In genomic region chr5:115375922-115376321, GRCh38 we compare ENCODE assay signal across 16 cellular contexts.
DNase-seq lines count a peak whose midpoint lies in the region; ATAC-seq and TF ChIP-seq lines count a peak whose summit lies in the region.
"Had no signal": no experiment of that assay in that cellular context is flagged by ENCODE, and none has a peak within 500 bp of the region (broad histone marks: within the 10 kb centered on the region; RNA-seq: fewer than 3 reads in every experiment).

No MANE protein-coding gene starts in this region.

- H3K79me2 ChIP-seq in PC-9 (ENCODE audit: low read depth): no peaks in the 10 kb centered on the region

- ATAC-seq in naive thymus-derived CD8-positive, alpha-beta T cell: no peak

- DNase-seq in HCEC 1CT (peak; percentile 25), PC-9 (no peak), fibroblast of pulmonary artery (ENCODE audit: low read depth) (peak; percentile 36), myocyte (ENCODE audit: low read depth) (peak; percentile 93), NCI-H1694 (lab: John Stamatoyannopoulos, UW) (no peak), HEK293T (ENCODE audit: extremely low spot score) (no peak), kidney glomerular epithelial cell (lab: John Stamatoyannopoulos, UW) (no peak)
- DNase-seq in naive thymus-derived CD8-positive, alpha-beta T cell: no peak
- DNase-seq: activated CD4-positive, alpha-beta T cell treated with anti-CD3 and anti-CD28 coated beads for 1 hour; activated T-cell treated with anti-CD3 and anti-CD28 coated beads, Interleukin-2, amount 50 U/mL, for 1 hour; cortex of kidney; DMS79; KBM-7; sigmoid colon had no signal

- H3K9me3 ChIP-seq in PC-9 (ENCODE audit: insufficient read depth, low read depth): no peaks in the 10 kb centered on the region; the same call in 1 of the 2 replicates
- H3K9me3 ChIP-seq: sigmoid colon had no signal

- no peak overlapping the region for H3K4me3 Mint-ChIP-seq in naive thymus-derived CD8-positive, alpha-beta T cell
- H3K4me3 Mint-ChIP-seq: B cell; T-helper 1 cell treated with Interleukin-12 subunit alpha and Interleukin-12 subunit beta and Interleukin-4 antibody, amounts not matched to agents 30 μg/mL and 1 μg/mL, for 36 hours had no signal

- no peaks in the 10 kb centered on the region for H3K9me3 Mint-ChIP-seq in naive thymus-derived CD8-positive, alpha-beta T cell
- H3K9me3 Mint-ChIP-seq: T-helper 1 cell treated with Interleukin-12 subunit alpha and Interleukin-12 subunit beta and Interleukin-4 antibody, amounts not matched to agents 30 μg/mL and 1 μg/mL, for 36 hours had no signal

- no peaks in the 10 kb centered on the region for H3K36me3 ChIP-seq in PC-9 (ENCODE audit: low read depth)
- H3K36me3 ChIP-seq: sigmoid colon had no signal

- no peak overlapping the region for H2AFZ ChIP-seq in PC-9

- peaks cover 42% of the 10 kb centered on the region for H3F3A ChIP-seq in PC-9 (ENCODE audit: insufficient read depth, low read depth)

- H3K4me3 ChIP-seq in PC-9 (no peak overlapping the region), fibroblast of pulmonary artery (replicated peaks; ENCODE audit: low read depth, low read length) (no peak overlapping the region)
- H3K4me3 ChIP-seq: sigmoid colon had no signal

- no peaks in the 10 kb centered on the region for H4K20me1 ChIP-seq in PC-9 (ENCODE audit: insufficient read depth)

- no peaks in the 10 kb centered on the region for H3K27me3 ChIP-seq in PC-9 (ENCODE audit: insufficient read depth, low read depth)
- H3K27me3 ChIP-seq: sigmoid colon had no signal

- H3K4me1 ChIP-seq in PC-9 (replicated peaks; ENCODE audit: insufficient read depth): peaks cover 69% of the 10 kb centered on the region

- H3K36me3 Mint-ChIP-seq in naive thymus-derived CD8-positive, alpha-beta T cell: no peaks in the 10 kb centered on the region

- H3K4me2 ChIP-seq in PC-9: no peak overlapping the region

- intact Hi-C loops in PC-9 (cut with micrococcal nuclease; ENCODE audit: unreplicated experiment): loop anchor here (5.0 kb wide), 1 partner anchor 41 kb away; no protein-coding TSS in a partner anchor

- peaks cover 2 to 16% (median 4%) of the 10 kb centered on the region in 5 donors for H3K27me3 Mint-ChIP-seq in naive thymus-derived CD8-positive, alpha-beta T cell
- H3K27me3 Mint-ChIP-seq: B cell had no signal

- CTCF ChIA-PET in PC-9 (lab: Charles Lee): no interaction called here
- CTCF ChIA-PET in HEK293T (lab: Yijun Ruan, JAX): no interaction called here

- TF ChIP-seq CTCF in PC-9 (conservative IDR thresholded peaks at IDR 0.05): no peak
- TF ChIP-seq CTCF in fibroblast of pulmonary artery (IDR thresholded peaks at IDR 0.05; ENCODE audit: low read length, missing control alignments): no peak

- H3K9me2 ChIP-seq in PC-9 (ENCODE audit: insufficient read depth): no peaks in the 10 kb centered on the region

- no peak overlapping the region for H3K27ac Mint-ChIP-seq in naive thymus-derived CD8-positive, alpha-beta T cell
- H3K27ac Mint-ChIP-seq: B cell; T-helper 1 cell treated with Interleukin-12 subunit alpha and Interleukin-12 subunit beta and Interleukin-4 antibody, amounts not matched to agents 30 μg/mL and 1 μg/mL, for 36 hours had no signal

- peak overlapping the region; percentile 33 for H3K27ac ChIP-seq in PC-9
- H3K27ac ChIP-seq: sigmoid colon had no signal

- POLR2A ChIA-PET in PC-9 (lab: Charles Lee; ENCODE audit: unreplicated experiment): no interaction called here
- POLR2A ChIA-PET in naive thymus-derived CD8-positive, alpha-beta T cell (lab: Charles Lee): no interaction called here
- POLR2A ChIA-PET in HEK293T (lab: Yijun Ruan, JAX): no interaction called here

- no TSS peak for BruUV-seq in PC-9 (replicated peaks; lab: Mats Ljungman, UMichigan)

- no peaks in the 10 kb centered on the region for H3K4me1 Mint-ChIP-seq in naive thymus-derived CD8-positive, alpha-beta T cell
- H3K4me1 Mint-ChIP-seq: B cell had no signal

TF ChIP-seq in HEK293T, 16 proteins besides CTCF, POLR2A, EP300 and RAD21:
- TF ChIP-seq BHLHE40 (IDR thresholded peaks at IDR 0.05; ENCODE audit: borderline replicate concordance) (no peak), L3MBTL2 (conservative IDR thresholded peaks at IDR 0.05) (no peak), SP1 (IDR thresholded peaks at IDR 0.05) (no peak), PKNOX1 (IDR thresholded peaks at IDR 0.05) (no peak), ELF4 (IDR thresholded peaks at IDR 0.05) (no peak), ARNT (IDR thresholded peaks at IDR 0.05) (no peak)
TF ChIP-seq in HEK293T: peak in this region for 0.

Comparison
In these comparisons a context has a peak if more than half of its experiments do, and no peak if none do; other contexts are left out.
1. DNase-seq: peak in HCEC 1CT (single experiment), fibroblast of pulmonary artery (single experiment) and myocyte (single experiment); none in PC-9 (0 of 2), NCI-H1694 (single experiment), naive thymus-derived CD8-positive, alpha-beta T cell (0 of 10), HEK293T (single experiment) and kidney glomerular epithelial cell (single experiment).